In genomic region chr1:115717541-115717940, GRCh38 we compare ENCODE assay signal across 9 cellular contexts. TPM values are rescaled to one million over a fixed set of nuclear protein-coding genes. Genes with fewer than 3 reads are reported as not detected.
DNase-seq lines count a peak whose midpoint lies in the region; ATAC-seq, FAIRE-seq and TF ChIP-seq lines count a peak whose summit lies in the region.
"Had no signal": no experiment of that assay in that cellular context is flagged by ENCODE, and none has a peak within 500 bp of the region (broad histone marks: within the 10 kb centered on the region; RNA-seq: fewer than 3 reads in every experiment).

No MANE protein-coding gene starts in this region.

- WGBS in small intestine, 3 donors, result 52 to 53% (median 53%) methylated on average over 5 of the region's 5 CpGs

- CTCF ChIA-PET in HCT116 (lab: Charles Lee), result interaction anchor here (1.0 to 5.0 kb wide), 5 partner anchors 12 to 264 kb away, joined by 4 to 28 read pairs (median 8); no protein-coding TSS in a partner anchor
- CTCF ChIA-PET in WTC11 (lab: Charles Lee), result interaction anchor here (0.6 to 7.4 kb wide), 19 partner anchors 10 to 303 kb away, joined by 3 to 88 read pairs (median 3); no protein-coding TSS in a partner anchor

- no peak overlapping the region for H2AFZ ChIP-seq in HCT116 (ENCODE audit: low read depth, low read length, poor library complexity, severe bottlenecking)

- no TSS peak for BruUV-seq in HCT116 (replicated peaks; lab: Mats Ljungman, UMichigan)

- H3K4me3 Mint-ChIP-seq in WTC11 (no peak overlapping the region), glutamatergic neuron (ENCODE audit: unreplicated experiment) (no peak overlapping the region)
- H3K4me3 Mint-ChIP-seq: memory B cell had no signal

- RAD21 ChIA-PET in HCT116 (lab: Charles Lee; ENCODE audit: low non-redundant PET in 1 of 2, low total read pairs in 2 of 2, uncharacterized antibody in 2 of 2, unreplicated experiment in 2 of 2), result interaction anchor here in 1 of 2 experiments (1.3 kb wide), 1 partner anchor 47 kb away, joined by 4 read pairs; no protein-coding TSS in a partner anchor

- H3K36me3 Mint-ChIP-seq in WTC11 (no peaks in the 10 kb centered on the region), glutamatergic neuron (ENCODE audit: unreplicated experiment) (no peaks in the 10 kb centered on the region)
- H3K36me3 Mint-ChIP-seq: memory B cell had no signal

- H3K4me1 ChIP-seq in HCT116 (ENCODE audit: control insufficient read depth in 1 of 2, insufficient read depth in 2 of 2, low read length in 2 of 2) (peaks cover 7 to 15% of the 10 kb centered on the region in 2 experiments; a peak in 2 of 4 replicates), small intestine (ENCODE audit: control insufficient read depth in 2 of 2, insufficient read depth in 1 of 2, low read depth in 1 of 2, low read length in 1 of 2) (no peaks in the 10 kb centered on the region)

- intact Hi-C loops in HCT116 (cut with micrococcal nuclease), result loop anchor here (5.0 kb wide), 1 partner anchor 265 kb away; no protein-coding TSS in a partner anchor

- no peak overlapping the region for H3K4me2 ChIP-seq in HCT116 (ENCODE audit: low read length)

- H4K20me1 ChIP-seq in HCT116 (ENCODE audit: insufficient read depth), result no peaks in the 10 kb centered on the region

- no peak overlapping the region for H3K4me3 ChIP-seq in HCT116 (replicated peaks in 1 of 2; ENCODE audit: low read depth in 1 of 2, low read length in 2 of 2)
- H3K4me3 ChIP-seq in small intestine (ENCODE audit: low read depth in 1 of 2, low read length in 2 of 2), result no peak overlapping the region

- DNase-seq in D341Med (ENCODE audit: low spot score) (peak; percentile 45), HCT116 (ENCODE audit: low read depth, low spot score) (peak; percentile 32), WTC11 (ENCODE audit: low spot score) (peak; percentile 77), glutamatergic neuron (peak; percentile 77), small intestine (peak; percentile 42)

- H3K9me2 ChIP-seq in HCT116 (ENCODE audit: insufficient read depth), result no peaks in the 10 kb centered on the region

- H3K4me1 Mint-ChIP-seq in WTC11, result peaks cover 23% of the 10 kb centered on the region
- H3K4me1 Mint-ChIP-seq in glutamatergic neuron (ENCODE audit: low read depth, unreplicated experiment), result peaks cover 24% of the 10 kb centered on the region
- H3K4me1 Mint-ChIP-seq: memory B cell had no signal

- H3K27me3 Mint-ChIP-seq in WTC11 (ENCODE audit: low read depth) (peaks cover 3% of the 10 kb centered on the region; the same call in 1 of the 2 replicates), glutamatergic neuron (ENCODE audit: unreplicated experiment) (no peaks in the 10 kb centered on the region)

- H3K27ac ChIP-seq in HCT116 (ENCODE audit: low read depth, low read length) (no peak overlapping the region), small intestine (ENCODE audit: low read depth in 1 of 2, low read length in 1 of 2) (no peak overlapping the region)

- H3K9ac ChIP-seq in HCT116 (ENCODE audit: low read length), result no peak overlapping the region

- H3K9me3 ChIP-seq in HCT116 (ENCODE audit: control insufficient read depth in 1 of 2, insufficient read depth in 1 of 2, low read depth in 1 of 2, low read length in 2 of 2) (no peaks in the 10 kb centered on the region), small intestine (ENCODE audit: control insufficient read depth, low read depth) (no peaks in the 10 kb centered on the region)

- H3K79me2 ChIP-seq in HCT116 (ENCODE audit: insufficient read depth, low read length), result no peaks in the 10 kb centered on the region

- H3K27me3 ChIP-seq in HCT116 (ENCODE audit: insufficient read depth, low read length), result no peaks in the 10 kb centered on the region
- H3K27me3 ChIP-seq in small intestine (ENCODE audit: control insufficient read depth in 2 of 2, insufficient read depth in 2 of 2, low read length in 2 of 2), result no peaks in the 10 kb centered on the region

- no peak for FAIRE-seq in small intestine (lab: Jason Lieb, UNC)

- TF ChIP-seq RAD21 in HCT116 (IDR thresholded peaks at IDR 0.05; ENCODE audit: low read depth), result peak; percentile 66

- TF ChIP-seq POLR2A in HCT116 (IDR thresholded peaks at IDR 0.05; ENCODE audit: borderline replicate concordance, extremely low read depth, insufficient read depth, insufficient read length), result no peak

- H3K36me3 ChIP-seq in HCT116 (ENCODE audit: control insufficient read depth in 1 of 2, insufficient read depth in 2 of 2, low read length in 2 of 2) (no peaks in the 10 kb centered on the region), small intestine (ENCODE audit: control insufficient read depth in 2 of 2, insufficient read depth in 2 of 2, low read length in 2 of 2) (no peaks in the 10 kb centered on the region)

- POLR2A ChIA-PET in HCT116 (lab: Charles Lee), result interaction anchor here (1.7 kb wide), 1 partner anchor 54 kb away, joined by 4 read pairs; no protein-coding TSS in a partner anchor
- POLR2A ChIA-PET in WTC11 (lab: Charles Lee), result interaction anchor here (1.2 kb wide), 1 partner anchor 47 kb away, joined by 3 read pairs; no protein-coding TSS in a partner anchor

- H3K27ac Mint-ChIP-seq in WTC11, result no peak overlapping the region
- H3K27ac Mint-ChIP-seq in glutamatergic neuron (ENCODE audit: unreplicated experiment), result no peak overlapping the region
- H3K27ac Mint-ChIP-seq: memory B cell had no signal

- no peaks in the 10 kb centered on the region for H3K9me3 Mint-ChIP-seq in WTC11
- peaks cover 3% of the 10 kb centered on the region for H3K9me3 Mint-ChIP-seq in glutamatergic neuron (ENCODE audit: unreplicated experiment)
- H3K9me3 Mint-ChIP-seq: memory B cell had no signal

- TF ChIP-seq CTCF in HCT116 (IDR thresholded peaks at IDR 0.05 in 2 of 3, conservative IDR thresholded peaks at IDR 0.05 in 1 of 3; ENCODE audit: borderline replicate concordance in 1 of 3, insufficient read depth in 1 of 3, low read depth in 2 of 3, low read length in 2 of 3), result peak; percentile 31 to 58 (median 48); a peak in 4 of 6 replicates
- TF ChIP-seq CTCF in WTC11 (IDR thresholded peaks at IDR 0.05), result peak; percentile 66
- peak; percentile 77 for TF ChIP-seq CTCF in glutamatergic neuron (IDR thresholded peaks at IDR 0.05; ENCODE audit: partially characterized antibody, unreplicated experiment)

- peak; percentile 68 for ATAC-seq in HCT116
- peak; percentile 53 for ATAC-seq in WTC11
- ATAC-seq in GM18870 (IDR thresholded peaks at IDR 0.05; ENCODE audit: unreplicated experiment), result no peak
- no peak for ATAC-seq in GM18498 (IDR thresholded peaks at IDR 0.05; ENCODE audit: unreplicated experiment)
- ATAC-seq in GM19023 (IDR thresholded peaks at IDR 0.05; ENCODE audit: unreplicated experiment), result no peak

TF ChIP-seq in HCT116, 20 proteins besides CTCF, POLR2A, EP300 and RAD21:
- TF ChIP-seq MAX (IDR thresholded peaks at IDR 0.05), result peak; percentile 63
- no peak for TF ChIP-seq ZNF274 (IDR thresholded peaks at IDR 0.05; ENCODE audit: low read depth, low read length)

TF ChIP-seq in WTC11, 78 proteins besides CTCF, POLR2A, EP300 and RAD21:
- no peak for TF ChIP-seq ZNF138 (CRISPR knock-in tag; conservative IDR thresholded peaks at IDR 0.05)
- TF ChIP-seq E2F4 (CRISPR knock-in tag; IDR thresholded peaks at IDR 0.05; ENCODE audit: borderline replicate concordance, low read depth), result no peak
- no peak for TF ChIP-seq RELA (CRISPR knock-in tag; IDR thresholded peaks at IDR 0.05; ENCODE audit: borderline replicate concordance)
- no peak for TF ChIP-seq CDX4 (CRISPR knock-in tag; IDR thresholded peaks at IDR 0.05; ENCODE audit: borderline replicate concordance)
- no peak for TF ChIP-seq CBFB (CRISPR knock-in tag; IDR thresholded peaks at IDR 0.05; ENCODE audit: low read depth)
- no peak for TF ChIP-seq ZBTB21 (CRISPR knock-in tag; IDR thresholded peaks at IDR 0.05; ENCODE audit: borderline replicate concordance)

RNA-seq across cellular contexts. Expression of gene CASQ2, which starts 51.0 kb away (rescaled TPM):
- total RNA-seq in HCT116 (2021; ENCODE audit: unreplicated experiment), result not detected
- not detected in 2 replicates for polyA plus RNA-seq in HCT116 (2012)
- total RNA-seq in WTC11 (2021), result 0.09 TPM in 1 of 3 replicates, not detected in the others
- total RNA-seq in glutamatergic neuron (ENCODE audit: unreplicated experiment), result not detected
- 1 to 10 TPM in 2 of 3 donors, under 1 TPM in 1; 0.22 to 5.9 (median 1.8) TPM for polyA plus RNA-seq in small intestine

Comparison
In these comparisons a context has a peak if more than half of its experiments do, and no peak if none do; other contexts are left out.
1. ATAC-seq: peak in HCT116 (single experiment) and WTC11 (single experiment); none in GM18870 (single experiment), GM18498 (single experiment) and GM19023 (single experiment).
2. Peak in every context shown above with its lines, with median percentiles within 50 percentile points of each other: DNase-seq and CTCF ChIP-seq.